7 cellular contexts compared by ENCODE assay signal in the genomic region with DNA sequence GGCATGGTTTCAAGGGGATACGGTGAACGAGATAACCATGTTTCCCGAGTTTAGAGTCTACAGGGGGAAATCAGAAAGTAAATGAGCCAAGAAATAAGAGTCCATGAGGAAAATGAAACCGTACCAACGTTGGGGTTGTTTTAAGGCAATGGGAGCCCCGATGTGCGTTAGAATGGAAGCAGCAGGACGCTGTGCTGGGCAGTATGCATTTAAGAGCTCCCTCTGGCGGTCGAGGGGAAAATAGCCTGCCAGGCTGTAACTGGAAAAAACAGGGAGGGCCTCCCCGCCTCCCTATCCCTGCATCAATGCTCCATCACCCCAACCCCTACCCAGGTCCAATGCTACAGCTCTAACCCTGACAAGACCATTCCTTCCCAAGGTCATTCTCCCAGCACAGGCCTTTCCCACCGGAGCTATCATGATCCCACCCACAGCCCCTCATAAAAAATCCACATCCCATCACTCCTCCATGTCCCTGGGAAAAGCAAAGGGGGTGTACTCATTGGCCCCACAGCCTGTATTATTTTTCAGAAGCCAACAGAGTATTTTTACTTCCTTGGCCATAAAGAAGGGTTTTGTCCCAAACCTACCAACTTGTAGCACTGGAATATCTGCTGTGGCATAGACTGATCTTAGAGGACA.
DNase-seq lines count a peak whose midpoint lies in the region; ATAC-seq and TF ChIP-seq lines count a peak whose summit lies in the region.

No MANE protein-coding gene starts in this region.

- H3K9ac ChIP-seq in colonic mucosa (ENCODE audit: low read depth in 2 of 2, low read length in 2 of 2) = no peak overlapping the region

- H3K9me3 Mint-ChIP-seq in T-helper 2 cell treated with Interferon-gamma antibody and Interleukin-4, amounts not matched to agents 5 μg/mL and 100 μg/mL, for 36 hours = no peaks in the 10 kb centered on the region
- peaks cover 16 to 19% of the 10 kb centered on the region in 2 donors for H3K9me3 Mint-ChIP-seq in stimulated activated naive B cell treated with anti-CD40 and anti-IgM and Interleukin-4, amounts not matched to agents 10 μg/mL and 1 μg/mL and 100 μg/mL, for 72 hours

- no peaks in the 10 kb centered on the region for H3K36me3 Mint-ChIP-seq in T-helper 2 cell treated with Interferon-gamma antibody and Interleukin-4, amounts not matched to agents 5 μg/mL and 100 μg/mL, for 36 hours (ENCODE audit: low read depth)
- H3K36me3 Mint-ChIP-seq in stimulated activated naive B cell treated with anti-CD40 and anti-IgM and Interleukin-4, amounts not matched to agents 10 μg/mL and 1 μg/mL and 100 μg/mL, for 72 hours = no peaks in the 10 kb centered on the region

- H3K4me1 ChIP-seq in colonic mucosa = no peaks in the 10 kb centered on the region

- H3K4me3 ChIP-seq in GM12864 (ENCODE audit: low read depth, low read length) (no peak overlapping the region), LNCaP clone FGC (ENCODE audit: low read depth, low read length) (no peak overlapping the region), colonic mucosa (no peak overlapping the region)

- H3K36me3 ChIP-seq in colonic mucosa = no peaks in the 10 kb centered on the region

- H3K27ac ChIP-seq in colonic mucosa = no peak overlapping the region

- no peaks in the 10 kb centered on the region for H3K9me3 ChIP-seq in colonic mucosa

- TF ChIP-seq CTCF in GM12864 (IDR thresholded peaks at IDR 0.05; ENCODE audit: low read depth, low read length, missing control alignments) (peak; percentile 96), LNCaP clone FGC (IDR thresholded peaks at IDR 0.05; ENCODE audit: control insufficient read depth, extremely low read depth, insufficient read depth) (peak; percentile 91), colonic mucosa (IDR thresholded peaks at IDR 0.05) (peak; percentile 83)

- peak; percentile 39 to 54 for ATAC-seq in stimulated activated naive B cell treated with anti-CD40 and anti-IgM and Interleukin-4, amounts not matched to agents 10 μg/mL and 1 μg/mL and 100 μg/mL, for 72 hours (replicated peaks)
- no peak for ATAC-seq in HG03460 (IDR thresholded peaks at IDR 0.05; ENCODE audit: unreplicated experiment)

- no peaks in the 10 kb centered on the region for H3K4me1 Mint-ChIP-seq in T-helper 2 cell treated with Interferon-gamma antibody and Interleukin-4, amounts not matched to agents 5 μg/mL and 100 μg/mL, for 36 hours (ENCODE audit: low read depth)
- H3K4me1 Mint-ChIP-seq in stimulated activated naive B cell treated with anti-CD40 and anti-IgM and Interleukin-4, amounts not matched to agents 10 μg/mL and 1 μg/mL and 100 μg/mL, for 72 hours = no peaks in the 10 kb centered on the region

- intact Hi-C loops in colonic mucosa (cut with DNase I) = loop anchor here (2.0 to 10.0 kb wide), 3 partner anchors 221 to 353 kb away; no protein-coding TSS in a partner anchor

- no peaks in the 10 kb centered on the region for H3K27me3 ChIP-seq in colonic mucosa

- no peak for DNase-seq in GM12864 (ENCODE audit: low read depth)
- no peak for DNase-seq in LNCaP clone FGC (ENCODE audit: low read depth)
- peak; percentile 9 for DNase-seq in T-helper 2 cell treated with Interferon-gamma antibody and Interleukin-4, amounts not matched to agents 5 μg/mL and 100 μg/mL, for 36 hours (ENCODE audit: low spot score)
- DNase-seq in colonic mucosa = peak; percentile 56
- peak; percentile 54 for DNase-seq in medulla oblongata (ENCODE audit: extremely low spot score)
- DNase-seq in stimulated activated naive B cell treated with anti-CD40 and anti-IgM and Interleukin-4, amounts not matched to agents 10 μg/mL and 1 μg/mL and 100 μg/mL, for 72 hours = peak; percentile 8

- no peak overlapping the region for H3K4me3 Mint-ChIP-seq in T-helper 2 cell treated with Interferon-gamma antibody and Interleukin-4, amounts not matched to agents 5 μg/mL and 100 μg/mL, for 36 hours
- H3K4me3 Mint-ChIP-seq in stimulated activated naive B cell treated with anti-CD40 and anti-IgM and Interleukin-4, amounts not matched to agents 10 μg/mL and 1 μg/mL and 100 μg/mL, for 72 hours = no peak overlapping the region

- H3K27me3 Mint-ChIP-seq in T-helper 2 cell treated with Interferon-gamma antibody and Interleukin-4, amounts not matched to agents 5 μg/mL and 100 μg/mL, for 36 hours (ENCODE audit: low read depth) = peaks cover 7% of the 10 kb centered on the region
- peaks cover 15 to 36% of the 10 kb centered on the region in 2 donors for H3K27me3 Mint-ChIP-seq in stimulated activated naive B cell treated with anti-CD40 and anti-IgM and Interleukin-4, amounts not matched to agents 10 μg/mL and 1 μg/mL and 100 μg/mL, for 72 hours

- H3K27ac Mint-ChIP-seq in T-helper 2 cell treated with Interferon-gamma antibody and Interleukin-4, amounts not matched to agents 5 μg/mL and 100 μg/mL, for 36 hours = no peak overlapping the region
- no peak overlapping the region for H3K27ac Mint-ChIP-seq in stimulated activated naive B cell treated with anti-CD40 and anti-IgM and Interleukin-4, amounts not matched to agents 10 μg/mL and 1 μg/mL and 100 μg/mL, for 72 hours

Comparison
In these comparisons a context has a peak if more than half of its experiments do, and no peak if none do; other contexts are left out.
1. DNase-seq: peak in T-helper 2 cell treated with Interferon-gamma antibody and Interleukin-4, amounts not matched to agents 5 μg/mL and 100 μg/mL, for 36 hours (single experiment), colonic mucosa (single experiment), medulla oblongata (single experiment) and stimulated activated naive B cell treated with anti-CD40 and anti-IgM and Interleukin-4, amounts not matched to agents 10 μg/mL and 1 μg/mL and 100 μg/mL, for 72 hours (single experiment); none in GM12864 (single experiment) and LNCaP clone FGC (single experiment).
2. Peak in every context shown above with its lines, with median percentiles within 50 percentile points of each other: CTCF ChIP-seq.